ENCODE assay signal across 8 cellular contexts in the genomic region with DNA sequence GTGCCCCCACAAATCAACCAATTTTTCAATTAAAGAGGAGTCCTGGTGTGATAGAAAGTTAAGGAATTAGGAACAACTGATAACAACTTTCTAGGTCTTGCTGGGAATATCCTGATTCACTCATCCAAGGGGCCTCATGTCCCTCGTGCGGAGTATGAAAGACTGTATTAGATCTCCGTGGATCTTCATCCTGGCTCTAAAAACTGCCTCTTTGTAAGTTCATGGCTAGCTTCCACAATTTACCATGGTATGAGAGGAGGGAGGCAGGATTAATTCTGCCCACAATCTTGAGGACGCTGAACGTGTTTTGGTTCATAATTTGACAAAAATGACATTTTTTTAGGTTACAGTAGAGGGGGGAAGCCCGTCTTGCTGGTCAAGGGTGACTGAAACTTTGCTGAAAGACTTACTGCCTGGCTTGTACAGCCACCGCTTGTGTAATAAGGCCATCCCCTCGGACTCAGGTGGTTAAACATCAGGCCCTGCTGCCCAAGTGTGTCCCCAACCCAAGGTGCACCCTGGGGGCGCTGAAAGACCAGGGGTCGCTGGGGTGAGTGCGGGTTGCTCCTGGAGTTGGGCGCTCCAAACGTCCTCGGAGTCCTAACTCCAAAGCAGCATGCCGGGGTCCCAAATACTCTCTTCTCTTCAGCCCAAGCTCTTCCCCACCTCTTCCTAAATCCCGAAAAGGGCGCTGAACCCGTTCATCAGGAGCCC. TPM values are rescaled to one million over a fixed set of nuclear protein-coding genes. Genes with fewer than 3 reads are reported as not detected.
DNase-seq lines count a peak whose midpoint lies in the region; ATAC-seq and TF ChIP-seq lines count a peak whose summit lies in the region.

No MANE protein-coding gene starts in this region.

- H3K9me3 ChIP-seq in duodenal mucosa (ENCODE audit: control insufficient read depth in 1 of 2, low read length in 2 of 2) (no peaks in the 10 kb centered on the region), right lobe of liver (no peaks in the 10 kb centered on the region)

- peak overlapping the region; percentile 63 for H3K27ac Mint-ChIP-seq in stimulated activated naive CD8-positive, alpha-beta T cell treated with anti-CD3 and anti-CD28 coated beads, Interleukin-15, Interleukin-2, amounts not matched to agents 100 ng/mL and 50 ng/mL, for 24 hours

- H3K4me3 ChIP-seq in GM06990 (replicated peaks; ENCODE audit: low read depth, low read length): peak overlapping the region; percentile 80
- peak overlapping the region; percentile 88 for H3K4me3 ChIP-seq in WI38 (ENCODE audit: low read depth, low read length)
- H3K4me3 ChIP-seq in duodenal mucosa (ENCODE audit: low read depth in 1 of 2, low read length in 2 of 2): peak overlapping the region; percentile 91 to 97
- peak overlapping the region; percentile 72 to 86 (median 84) for H3K4me3 ChIP-seq in right lobe of liver

- H3K36me3 Mint-ChIP-seq in stimulated activated naive CD8-positive, alpha-beta T cell treated with anti-CD3 and anti-CD28 coated beads, Interleukin-15, Interleukin-2, amounts not matched to agents 100 ng/mL and 50 ng/mL, for 24 hours (ENCODE audit: low read depth): peaks cover 4% of the 10 kb centered on the region

- no peaks in the 10 kb centered on the region for H3K9me3 Mint-ChIP-seq in stimulated activated naive CD8-positive, alpha-beta T cell treated with anti-CD3 and anti-CD28 coated beads, Interleukin-15, Interleukin-2, amounts not matched to agents 100 ng/mL and 50 ng/mL, for 24 hours

- H3K4me1 ChIP-seq in duodenal mucosa (ENCODE audit: control insufficient read depth in 1 of 2, insufficient read depth in 2 of 2, low read length in 2 of 2) (peaks cover 14 to 15% of the 10 kb centered on the region in 2 donors), right lobe of liver (peaks cover 0 to 48% (median 9%) of the 10 kb centered on the region in 4 donors)

- ATAC-seq in HG03571 (IDR thresholded peaks at IDR 0.05; ENCODE audit: unreplicated experiment) (peak; percentile 13), right lobe of liver (peak; percentile 8 to 24 (median 23)), HG02588 (IDR thresholded peaks at IDR 0.05; ENCODE audit: unreplicated experiment) (no peak)

- H3K4me3 Mint-ChIP-seq in stimulated activated naive CD8-positive, alpha-beta T cell treated with anti-CD3 and anti-CD28 coated beads, Interleukin-15, Interleukin-2, amounts not matched to agents 100 ng/mL and 50 ng/mL, for 24 hours: peak overlapping the region; percentile 86

- no peak for TF ChIP-seq CTCF in GM06990 (IDR thresholded peaks at IDR 0.05; ENCODE audit: insufficient read depth, low read length, poor library complexity, severe bottlenecking)
- no peak for TF ChIP-seq CTCF in WI38 (IDR thresholded peaks at IDR 0.05; ENCODE audit: low read depth, low read length)
- TF ChIP-seq CTCF in right lobe of liver (IDR thresholded peaks at IDR 0.05): no peak

- H3K4me1 Mint-ChIP-seq in stimulated activated naive CD8-positive, alpha-beta T cell treated with anti-CD3 and anti-CD28 coated beads, Interleukin-15, Interleukin-2, amounts not matched to agents 100 ng/mL and 50 ng/mL, for 24 hours (ENCODE audit: low read depth): peaks cover 15% of the 10 kb centered on the region

- H3K36me3 ChIP-seq in GM06990 (ENCODE audit: control insufficient read depth, insufficient read depth, low read length) (no peaks in the 10 kb centered on the region), duodenal mucosa (ENCODE audit: control insufficient read depth in 1 of 2, insufficient read depth in 2 of 2, low read length in 2 of 2) (peaks cover 0 to 1% of the 10 kb centered on the region in 2 donors), right lobe of liver (no peaks in the 10 kb centered on the region)

- peak overlapping the region; percentile 91 to 97 for H3K9ac ChIP-seq in duodenal mucosa (ENCODE audit: low read depth in 1 of 2, low read length in 2 of 2)

- no peaks in the 10 kb centered on the region for H3K27me3 ChIP-seq in GM06990 (replicated peaks; ENCODE audit: control insufficient read depth, insufficient read depth, low read length)
- H3K27me3 ChIP-seq in duodenal mucosa (ENCODE audit: control insufficient read depth in 1 of 2, insufficient read depth in 2 of 2, low read length in 2 of 2): no peaks in the 10 kb centered on the region
- H3K27me3 ChIP-seq in right lobe of liver: no peaks in the 10 kb centered on the region

- no peaks in the 10 kb centered on the region for H3K27me3 Mint-ChIP-seq in stimulated activated naive CD8-positive, alpha-beta T cell treated with anti-CD3 and anti-CD28 coated beads, Interleukin-15, Interleukin-2, amounts not matched to agents 100 ng/mL and 50 ng/mL, for 24 hours

- H3K27ac ChIP-seq in duodenal mucosa (ENCODE audit: low read depth, low read length) (peak overlapping the region; percentile 76), right lobe of liver (peak overlapping the region; percentile 94 to 98 (median 94))

- no peak for TF ChIP-seq POLR2A in right lobe of liver (IDR thresholded peaks at IDR 0.05)

- intact Hi-C loops in right lobe of liver (cut with DNase I): no loop called here

- WGBS in right lobe of liver (ENCODE audit: insufficient coverage, low coverage, low lambda C conversion rate, missing lambda C conversion rate): 10% methylated on average over 8 of the region's 18 CpGs

- DNase-seq in GM06990 (ENCODE audit: extremely low read depth, insufficient read length): no peak
- peak; percentile 49 to 73 (median 70) for DNase-seq in right lobe of liver
- no peak for DNase-seq in NCI-H2029 (lab: John Stamatoyannopoulos, UW)

RNA-seq across cellular contexts. Expression of a gene that starts 0.8 kb away (rescaled TPM):
- 100 to 1,000 TPM in 1 of 6 experiments, 10 to 100 TPM in 5; 64.9 to 143 (median 67.2) TPM for total RNA-seq in right lobe of liver

Comparison
In these comparisons a context has a peak if more than half of its experiments do, and no peak if none do; other contexts are left out.
1. DNase-seq: peak in right lobe of liver (3 of 3); none in GM06990 (single experiment) and NCI-H2029 (single experiment).
2. Peak in every context shown above with its lines, with median percentiles within 50 percentile points of each other: H3K4me3 ChIP-seq.